8 cellular contexts compared by ENCODE assay signal in genomic region chr12:949337-950099, GRCh38. TPM values are rescaled to one million over a fixed set of nuclear protein-coding genes. Genes with fewer than 3 reads are reported as not detected.
A peak's percentile ranks its signal among the peaks of the same experiment; 100 is the strongest.
DNase-seq lines count a peak whose midpoint lies in the region; ATAC-seq and TF ChIP-seq lines count a peak whose summit lies in the region.

TSS of gene RAD52 (minus strand) at chr12:949694. CDS start at chr12:933058, 16,636 bp downstream.

- peaks cover 0 to 6% (median 0%) of the 10 kb centered on the region in 9 donors for H3K36me3 ChIP-seq in heart right ventricle

- WGBS in heart right ventricle, 2 donors, result 0% methylated on average over 56 to 58 of the region's 58 CpGs

- H3K9me3 ChIP-seq in heart right ventricle, result no peaks in the 10 kb centered on the region

- H3K4me3 ChIP-seq in GM12875 (ENCODE audit: low read depth, low read length), result peak within 1 kb of the TSS; percentile 87
- peak within 1 kb of the TSS; percentile 54 to 96 (median 78) for H3K4me3 ChIP-seq in heart right ventricle

- ATAC-seq in HG02840 (IDR thresholded peaks at IDR 0.05; ENCODE audit: low FRiP score, unreplicated experiment) (peak; percentile 88), heart right ventricle (peak; percentile 97 to 98 (median 97))

- no peaks in the 10 kb centered on the region for H3K27me3 ChIP-seq in heart right ventricle

- TF ChIP-seq CTCF in GM12875 (IDR thresholded peaks at IDR 0.05; ENCODE audit: borderline replicate concordance, insufficient read depth, low read depth, low read length) (peak; percentile 84), heart right ventricle (IDR thresholded peaks at IDR 0.05) (peak; percentile 96 to 100 (median 98))

- intact Hi-C loops in heart right ventricle (cut with DNase I), result loop anchor here in 8 of 10 donors (1.0 to 10.0 kb wide), 18 partner anchors 37 to 1755 kb away; partner anchors contain the start of genes WNK1 (in 3 of the 8) and ERC1 (in 2 of the 8)
- intact Hi-C loops in posterior vena cava (cut with DNase I), result loop anchor here (2.0 to 10.0 kb wide), 2 partner anchors 15 to 385 kb away; no protein-coding TSS in a partner anchor

- peak; percentile 81 for DNase-seq in NCI-H1436 treated with DMSO at 0.1 percent for 48 hours (lab: John Stamatoyannopoulos, UW)
- peak; percentile 89 to 99 (median 93) for DNase-seq in T-helper 1 cell
- peak; percentile 99 for DNase-seq in amniotic epithelial cell (ENCODE audit: low read depth)
- peak; percentile 98 for DNase-seq in heart right ventricle
- peak; percentile 100 for DNase-seq in posterior vena cava (ENCODE audit: low spot score)
- DNase-seq in ureter (ENCODE audit: low spot score), result peak; percentile 97

- H3K4me1 ChIP-seq in heart right ventricle, result peaks cover 0 to 38% (median 11%) of the 10 kb centered on the region in 9 donors

- peak within 1 kb of the TSS; percentile 65 to 96 (median 92) for H3K27ac ChIP-seq in heart right ventricle

RNA-seq across cellular contexts. Expression of gene RAD52, which starts in this region (rescaled TPM):
- total RNA-seq in heart right ventricle, result 1 to 10 TPM; 4.8 to 9.6 (median 6.1) TPM
- polyA plus RNA-seq in heart right ventricle, result 10 to 100 TPM in 1 of 2 donors, 1 to 10 TPM in 1; 4.1 to 14.8 TPM
- 10 to 100 TPM in 1 of 2 donors, 1 to 10 TPM in 1; 7.9 to 10.5 TPM for total RNA-seq in posterior vena cava
- 24.0 TPM for total RNA-seq in ureter

Comparison
In these comparisons a context has a peak if more than half of its experiments do, and no peak if none do; other contexts are left out.
1. Peak in every context shown above with its lines: DNase-seq, ATAC-seq, H3K4me3 ChIP-seq and H3K27ac ChIP-seq.